Comparison of ENCODE assay signal across 8 cellular contexts in genomic region chr17:7854851-7855642, GRCh38. TPM values are rescaled to one million over a fixed set of nuclear protein-coding genes. Genes with fewer than 3 reads are reported as not detected.
DNase-seq lines count a peak whose midpoint lies in the region; ATAC-seq and TF ChIP-seq lines count a peak whose summit lies in the region.

TSS of gene TMEM88 (plus strand) at chr17:7855066. CDS start at chr17:7855075, 9 bp downstream.

- H3K27ac ChIP-seq in C4-2B = peak within 1 kb of the TSS; percentile 87
- H3K27ac ChIP-seq in Panc1 (ENCODE audit: low read length) = peak within 1 kb of the TSS; percentile 97
- peak within 1 kb of the TSS; percentile 92 to 98 for H3K27ac ChIP-seq in esophagus (ENCODE audit: low read depth in 2 of 2, low read length in 1 of 2)
- H3K27ac ChIP-seq in neural cell (ENCODE audit: low read length) = no peak within 1 kb of the TSS

- no peaks in the 10 kb centered on the region for H3K9me2 ChIP-seq in neural cell (ENCODE audit: insufficient read depth, low read length)

- no peaks in the 10 kb centered on the region for H3K9me3 ChIP-seq in Panc1 (ENCODE audit: control insufficient read depth, insufficient read depth, low read depth, low read length)
- no peaks in the 10 kb centered on the region for H3K9me3 ChIP-seq in esophagus (ENCODE audit: control insufficient read depth in 2 of 2, insufficient read depth in 1 of 2, low read depth in 1 of 2, low read length in 1 of 2)
- H3K9me3 ChIP-seq in neural cell (ENCODE audit: low read length) = no peaks in the 10 kb centered on the region

- no TSS peak for BruUV-seq in Panc1 (replicated peaks; lab: Mats Ljungman, UMichigan)

- TF ChIP-seq RAD21 in neural cell (conservative IDR thresholded peaks at IDR 0.05) = no peak

- no peaks in the 10 kb centered on the region for H3K27me3 ChIP-seq in Panc1 (ENCODE audit: control insufficient read depth, insufficient read depth, low read length)
- no peaks in the 10 kb centered on the region for H3K27me3 ChIP-seq in esophagus (ENCODE audit: control insufficient read depth in 1 of 2, insufficient read depth in 2 of 2, low read length in 2 of 2)
- H3K27me3 ChIP-seq in neural cell (ENCODE audit: insufficient read depth, low read depth, low read length) = no peaks in the 10 kb centered on the region

- in situ Hi-C loops in Panc1 (cut with HindIII; ENCODE audit: low pct_unique_long_range_greater_than_20kb, low sequenced_read_pairs) = no loop called here

- CTCF ChIA-PET in Panc1 (lab: Charles Lee) = interaction anchor here (0.6 kb wide), 1 partner anchor 113 kb away, joined by 10 read pairs; no protein-coding TSS in a partner anchor

- peaks cover 14% of the 10 kb centered on the region for H3K4me1 ChIP-seq in Panc1 (ENCODE audit: control insufficient read depth, insufficient read depth, low read length)
- peaks cover 11 to 31% of the 10 kb centered on the region in 2 donors for H3K4me1 ChIP-seq in esophagus (ENCODE audit: control insufficient read depth in 2 of 2, insufficient read depth in 2 of 2, low read length in 1 of 2)

- H3K4me2 ChIP-seq in neural cell (ENCODE audit: low read length) = no peak within 1 kb of the TSS

- no peak for TF ChIP-seq CTCF in C4-2B (conservative IDR thresholded peaks at IDR 0.05)
- TF ChIP-seq CTCF in Panc1 (IDR thresholded peaks at IDR 0.05) = no peak
- no peak for TF ChIP-seq CTCF in neural cell (IDR thresholded peaks at IDR 0.05; ENCODE audit: poor library complexity, severe bottlenecking)

- no peak for ATAC-seq in Panc1
- no peak for ATAC-seq in HG03457 (IDR thresholded peaks at IDR 0.05; ENCODE audit: unreplicated experiment)

- peak within 1 kb of the TSS; percentile 92 for H3K9ac ChIP-seq in neural cell (ENCODE audit: low read length)

- POLR2A ChIA-PET in Panc1 (lab: Charles Lee) = interaction anchor here (0.6 kb wide), 1 partner anchor 256 kb away, joined by 10 read pairs; no protein-coding TSS in a partner anchor

- H4K20me1 ChIP-seq in neural cell (ENCODE audit: insufficient read depth) = peaks cover 22% of the 10 kb centered on the region

- peaks cover 15% of the 10 kb centered on the region for H3K79me2 ChIP-seq in neural cell (replicated peaks; ENCODE audit: insufficient read depth, low read length)

- no peak for TF ChIP-seq EP300 in neural cell (conservative IDR thresholded peaks at IDR 0.05; ENCODE audit: poor library complexity, severe bottlenecking)

- H3K36me3 ChIP-seq in Panc1 (ENCODE audit: control insufficient read depth, insufficient read depth, low read length) (peaks cover 5% of the 10 kb centered on the region; the same call in 1 of the 2 replicates), esophagus (ENCODE audit: control insufficient read depth in 2 of 2, insufficient read depth in 2 of 2, low read length in 1 of 2) (peaks cover 0 to 25% of the 10 kb centered on the region in 2 donors), neural cell (ENCODE audit: insufficient read depth, low read length) (peaks cover 8% of the 10 kb centered on the region)

- WGBS in esophagus, 2 donors = 58 to 71% methylated on average over 53 to 54 of the region's 54 CpGs

- intact Hi-C loops in Panc1 (cut with micrococcal nuclease; ENCODE audit: unreplicated experiment) = loop anchor here (10.0 kb wide), 1 partner anchor 110 kb away; no protein-coding TSS in a partner anchor

- peaks cover 18% of the 10 kb centered on the region for H3F3A ChIP-seq in neural cell (ENCODE audit: insufficient read depth, low read length, poor library complexity, severe bottlenecking)

- DNase-seq in Panc1 (ENCODE audit: low read depth, low spot score) = no peak
- no peak for DNase-seq in KG1 (lab: John Stamatoyannopoulos, UW)
- no peak for DNase-seq in glomerular visceral epithelial cell (ENCODE audit: extremely low spot score)
- DNase-seq in NCI-H446 (lab: John Stamatoyannopoulos, UW) = no peak

- H3K4me3 ChIP-seq in Panc1 (ENCODE audit: low read depth in 2 of 2, low read length in 2 of 2) = peak within 1 kb of the TSS; percentile 74 to 79
- H3K4me3 ChIP-seq in esophagus (ENCODE audit: low read depth in 1 of 2, low read length in 2 of 2) = peak within 1 kb of the TSS in 1 of 2 donors; percentile 25
- H3K4me3 ChIP-seq in neural cell (ENCODE audit: low read length) = peak within 1 kb of the TSS; percentile 19

- no peak within 1 kb of the TSS for H2AFZ ChIP-seq in neural cell (ENCODE audit: low read depth, low read length)

TF ChIP-seq in neural cell, 6 proteins besides CTCF, POLR2A, EP300 and RAD21:
- peak; percentile 34 for TF ChIP-seq POLR2AphosphoS5 (IDR thresholded peaks at IDR 0.05)
- no peak for TF ChIP-seq MXI1 (conservative IDR thresholded peaks at IDR 0.05; ENCODE audit: poor library complexity, severe bottlenecking)
- TF ChIP-seq TAF1 (IDR thresholded peaks at IDR 0.05; ENCODE audit: low read depth) = no peak
- TF ChIP-seq, protein P1, sequence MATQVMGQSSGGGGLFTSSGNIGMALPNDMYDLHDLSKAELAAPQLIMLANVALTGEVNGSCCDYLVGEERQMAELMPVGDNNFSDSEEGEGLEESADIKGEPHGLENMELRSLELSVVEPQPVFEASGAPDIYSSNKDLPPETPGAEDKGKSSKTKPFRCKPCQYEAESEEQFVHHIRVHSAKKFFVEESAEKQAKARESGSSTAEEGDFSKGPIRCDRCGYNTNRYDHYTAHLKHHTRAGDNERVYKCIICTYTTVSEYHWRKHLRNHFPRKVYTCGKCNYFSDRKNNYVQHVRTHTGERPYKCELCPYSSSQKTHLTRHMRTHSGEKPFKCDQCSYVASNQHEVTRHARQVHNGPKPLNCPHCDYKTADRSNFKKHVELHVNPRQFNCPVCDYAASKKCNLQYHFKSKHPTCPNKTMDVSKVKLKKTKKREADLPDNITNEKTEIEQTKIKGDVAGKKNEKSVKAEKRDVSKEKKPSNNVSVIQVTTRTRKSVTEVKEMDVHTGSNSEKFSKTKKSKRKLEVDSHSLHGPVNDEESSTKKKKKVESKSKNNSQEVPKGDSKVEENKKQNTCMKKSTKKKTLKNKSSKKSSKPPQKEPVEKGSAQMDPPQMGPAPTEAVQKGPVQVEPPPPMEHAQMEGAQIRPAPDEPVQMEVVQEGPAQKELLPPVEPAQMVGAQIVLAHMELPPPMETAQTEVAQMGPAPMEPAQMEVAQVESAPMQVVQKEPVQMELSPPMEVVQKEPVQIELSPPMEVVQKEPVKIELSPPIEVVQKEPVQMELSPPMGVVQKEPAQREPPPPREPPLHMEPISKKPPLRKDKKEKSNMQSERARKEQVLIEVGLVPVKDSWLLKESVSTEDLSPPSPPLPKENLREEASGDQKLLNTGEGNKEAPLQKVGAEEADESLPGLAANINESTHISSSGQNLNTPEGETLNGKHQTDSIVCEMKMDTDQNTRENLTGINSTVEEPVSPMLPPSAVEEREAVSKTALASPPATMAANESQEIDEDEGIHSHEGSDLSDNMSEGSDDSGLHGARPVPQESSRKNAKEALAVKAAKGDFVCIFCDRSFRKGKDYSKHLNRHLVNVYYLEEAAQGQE (IDR thresholded peaks at IDR 0.05; ENCODE audit: borderline replicate concordance) = no peak
TF ChIP-seq in neural cell: peak in this region for 1.

RNA-seq across cellular contexts. Expression of gene TMEM88, which starts in this region (rescaled TPM):
- 1.6 TPM for total RNA-seq in Panc1 (2021; ENCODE audit: unreplicated experiment)
- 1.1 TPM for polyA plus RNA-seq in Panc1 (2012; ENCODE audit: insufficient read length)
- polyA plus RNA-seq in esophagus = 1 to 10 TPM; 8.7 to 9.7 TPM
- 4.2 and 6.7 TPM in 2 replicates for polyA plus RNA-seq in neural cell
- polyA minus RNA-seq in neural cell = 1.4 and 1.5 TPM in 2 replicates
